29 cellular contexts compared by ENCODE assay signal in genomic region chr2:121069434-121069969, GRCh38.
"Had no signal": no experiment of that assay in that cellular context is flagged by ENCODE, and none has a peak within 500 bp of the region (broad histone marks: within the 10 kb centered on the region; RNA-seq: fewer than 3 reads in every experiment).

No MANE protein-coding gene starts in this region.

- H3K9ac ChIP-seq: parathyroid adenoma had no signal

- H3K4me2 ChIP-seq: smooth muscle cell had no signal

- H2AFZ ChIP-seq: parathyroid adenoma had no signal

- H3K27ac ChIP-seq: ovary, parathyroid adenoma, psoas muscle, skin epidermis, spleen, suprapubic skin, testis, tibial artery, transverse colon, upper lobe of right lung, vagina had no signal

- ATAC-seq: naive thymus-derived CD8-positive, alpha-beta T cell; natural killer cell treated with Interleukin-12 subunit alpha and Interleukin-12 subunit beta and Interleukin-15 and Interleukin-18, amount 100 ng/mL, for 72 hours; psoas muscle; right cardiac atrium; sciatic nerve; stimulated activated memory B cell treated with anti-CD40 and anti-IgM and Interleukin-4, amounts not matched to agents 10 μg/mL and 1 μg/mL and 100 μg/mL, for 72 hours; stimulated activated naive CD8-positive, alpha-beta T cell treated with anti-CD3 and anti-CD28 coated beads, Interleukin-15, amount 100 ng/mL, for 72 hours; stimulated activated naive CD8-positive, alpha-beta T cell treated with anti-CD3 and anti-CD28 coated beads, Interleukin-15, Interleukin-2, amounts not matched to agents 100 U/mL and 50 U/mL, for 24 hours; upper lobe of right lung had no signal

- H3K4me3 ChIP-seq: ovary, psoas muscle, skin epidermis, smooth muscle cell, spleen, suprapubic skin, testis, tibial artery, transverse colon, upper lobe of right lung, vagina had no signal

- DNase-seq: naive thymus-derived CD8-positive, alpha-beta T cell; nephron progenitor cell; occipital lobe; ovary; posterior cingulate gyrus; psoas muscle; right cardiac atrium; spleen; stimulated activated CD4-positive, alpha-beta T cell treated with anti-CD3 and anti-CD28 coated beads, Interleukin-12 subunit alpha, Interleukin-12 subunit beta, amount 100 ng/mL, for 4 hours; stimulated activated CD4-positive, alpha-beta T cell treated with anti-CD3 and anti-CD28 coated beads, Interleukin-1b, Interleukin-23, amount 100 ng/mL, for 48 hours; stimulated activated CD4-positive, alpha-beta T cell treated with anti-CD3 and anti-CD28 coated beads, Interleukin-4, amount 100 ng/mL, for 1 hour; stimulated activated CD4-positive, alpha-beta T cell treated with anti-CD3 and anti-CD28 coated beads, Interleukin-4, amount 100 ng/mL, for 4 hours; stimulated activated CD8-positive, alpha-beta memory T cell treated with anti-CD3 and anti-CD28 coated beads, Interleukin-4, amount 100 ng/mL, for 48 hours; stimulated activated naive CD4-positive, alpha-beta T cell; stimulated activated naive CD8-positive, alpha-beta T cell treated with anti-CD3 and anti-CD28 coated beads, Interleukin-15, amount 100 ng/mL, for 72 hours; stimulated activated naive CD8-positive, alpha-beta T cell treated with anti-CD3 and anti-CD28 coated beads, Interleukin-15, Interleukin-2, amounts not matched to agents 100 U/mL and 50 U/mL, for 24 hours; substantia nigra; testis; tibial artery; transverse colon; upper lobe of right lung had no signal

- H3K27me3 ChIP-seq: ovary, testis, vagina had no signal

- H3K9me3 ChIP-seq: ovary, psoas muscle, spleen, suprapubic skin, testis, tibial artery, transverse colon, upper lobe of right lung, vagina had no signal

- H3K79me2 ChIP-seq: parathyroid adenoma had no signal

- H3K4me1 ChIP-seq: parathyroid adenoma, psoas muscle, testis, tibial artery, transverse colon, upper lobe of right lung had no signal

- H3K36me3 ChIP-seq: ovary, spleen, suprapubic skin, tibial artery, transverse colon, upper lobe of right lung, vagina had no signal
